32 cellular contexts compared by ENCODE assay signal in genomic region chr3:32977842-32978241, GRCh38. TPM values are rescaled to one million over a fixed set of nuclear protein-coding genes. Genes with fewer than 3 reads are reported as not detected.
"Had no signal": no experiment of that assay in that cellular context is flagged by ENCODE, and none has a peak within 500 bp of the region (broad histone marks: within the 10 kb centered on the region; RNA-seq: fewer than 3 reads in every experiment).

No MANE protein-coding gene starts in this region.

- H3K27me3 ChIP-seq: adrenal gland, body of pancreas, SJCRH30 had no signal

- ATAC-seq: activated CD8-positive, alpha-beta T cell treated with anti-CD3 and anti-CD28 coated beads for 36 hours; activated naive CD4-positive, alpha-beta T cell treated with anti-CD3 and anti-CD28 coated beads, Interleukin-2, amount 50 U/mL, for 72 hours; body of pancreas had no signal

- H3K4me2 ChIP-seq: PC-9 had no signal

- H3K36me3 ChIP-seq: adrenal gland, SJCRH30, WERI-Rb-1 had no signal

- H3K27ac Mint-ChIP-seq: activated CD4-positive, alpha-beta T cell treated with anti-CD3 and anti-CD28 coated beads, Interleukin-2, amount 10 ng/mL, durations not matched to agents 24 days and 14 days; activated CD8-positive, alpha-beta T cell treated with anti-CD3 and anti-CD28 coated beads for 36 hours; activated naive CD4-positive, alpha-beta T cell treated with anti-CD3 and anti-CD28 coated beads for 36 hours; activated T-cell treated with anti-CD3 and anti-CD28 coated beads, Interleukin-2, amount 50 U/mL, for 24 hours had no signal

- H3K4me3 Mint-ChIP-seq: activated CD4-positive, alpha-beta T cell treated with anti-CD3 and anti-CD28 coated beads, Interleukin-2, amount 10 ng/mL, durations not matched to agents 24 days and 14 days; activated CD8-positive, alpha-beta T cell treated with anti-CD3 and anti-CD28 coated beads for 36 hours; activated naive CD4-positive, alpha-beta T cell treated with anti-CD3 and anti-CD28 coated beads for 36 hours; activated T-cell treated with anti-CD3 and anti-CD28 coated beads, Interleukin-2, amount 50 U/mL, for 24 hours had no signal

- H3K4me1 ChIP-seq: adrenal gland, body of pancreas, SJCRH30 had no signal

- H3K9me3 Mint-ChIP-seq: activated CD8-positive, alpha-beta T cell treated with anti-CD3 and anti-CD28 coated beads for 36 hours; activated naive CD4-positive, alpha-beta T cell treated with anti-CD3 and anti-CD28 coated beads for 36 hours; activated naive CD4-positive, alpha-beta T cell treated with anti-CD3 and anti-CD28 coated beads, Interleukin-2, amount 50 U/mL, for 72 hours; activated T-cell treated with anti-CD3 and anti-CD28 coated beads, Interleukin-2, amount 50 U/mL, for 24 hours had no signal

- H3K9me3 ChIP-seq: adrenal gland, body of pancreas, SJCRH30 had no signal

- DNase-seq: activated CD4-positive, alpha-beta T cell treated with anti-CD3 and anti-CD28 coated beads, Interleukin-2, amount 10 ng/mL, durations not matched to agents 24 days and 14 days; activated CD4-positive, alpha-beta T cell treated with anti-CD3 and anti-CD28 coated beads, Interleukin-2, amount 50 U/mL, for 4 hours; activated CD4-positive, CD25-positive, alpha-beta regulatory T cell; activated CD8-positive, alpha-beta T cell treated with anti-CD3 and anti-CD28 coated beads for 36 hours; activated gamma-delta T cell treated with Interleukin-2 at 50 U/mL for 16 hours; activated naive CD4-positive, alpha-beta T cell treated with anti-CD3 and anti-CD28 coated beads for 36 hours; activated T-cell treated with anti-CD3 and anti-CD28 coated beads, Interleukin-2, amount 50 U/mL, for 24 hours; adrenal gland; body of pancreas; caudate nucleus; NCI-H1092 treated with DMSO at 0.1 percent for 48 hours; NCI-H1417; NCI-H146; NCI-H187; NCI-H2029 treated with DMSO at 0.1 percent for 48 hours; NCI-H2107; NCI-H2171; NCI-H510A; NCI-H526; NCI-H748 treated with DMSO at 0.1 percent for 48 hours; NK-92 treated with Interleukin-12 subunit alpha and Interleukin-12 subunit beta, amount 100 ng/mL, for 24 hours; PC-9; SHP77; T1000; WERI-Rb-1 had no signal

- H2AFZ ChIP-seq: PC-9 had no signal

- H3K4me3 ChIP-seq: adrenal gland, body of pancreas, PC-9, SJCRH30, SK-N-MC had no signal

- FAIRE-seq: astrocyte, bronchial epithelial cell had no signal

- H3K27ac ChIP-seq: adrenal gland, body of pancreas, PC-9, SJCRH30, SK-N-MC, WERI-Rb-1 had no signal

RNA-seq across cellular contexts. Expression of gene CCR4, which starts 26.4 kb away (rescaled TPM):
- total RNA-seq: astrocyte, body of pancreas, bronchial epithelial cell, chondrocyte, M059J, PC-9, SJCRH30 had no signal
